15 cellular contexts compared by ENCODE assay signal in genomic region chr20:36860339-36860738, GRCh38. TPM values are rescaled to one million over a fixed set of nuclear protein-coding genes. Genes with fewer than 3 reads are reported as not detected.
DNase-seq lines count a peak whose midpoint lies in the region; ATAC-seq and TF ChIP-seq lines count a peak whose summit lies in the region.
"Had no signal": no experiment of that assay in that cellular context is flagged by ENCODE, and none has a peak within 500 bp of the region (broad histone marks: within the 10 kb centered on the region; RNA-seq: fewer than 3 reads in every experiment).

No MANE protein-coding gene starts in this region.

- H3K9me3 Mint-ChIP-seq in stimulated activated naive B cell treated with anti-CD40 and anti-IgM and Interleukin-4, amounts not matched to agents 10 μg/mL and 1 μg/mL and 100 μg/mL, for 72 hours: no peaks in the 10 kb centered on the region
- H3K9me3 Mint-ChIP-seq: activated naive CD4-positive, alpha-beta T cell treated with anti-CD3 and anti-CD28 coated beads, Interleukin-2, amount 50 U/mL, for 72 hours; stimulated activated naive CD8-positive, alpha-beta T cell treated with anti-CD3 and anti-CD28 coated beads, Interleukin-15, amount 100 ng/mL, for 72 hours had no signal

- in situ Hi-C loops in GM23248 (cut with MboI): no loop called here

- H3K36me3 ChIP-seq in gastroesophageal sphincter (no peaks in the 10 kb centered on the region), GM23248 (ENCODE audit: low read depth) (no peaks in the 10 kb centered on the region)

- no peaks in the 10 kb centered on the region for H3K9me3 ChIP-seq in gastroesophageal sphincter
- H3K9me3 ChIP-seq in GM23248 (ENCODE audit: low read depth): no peaks in the 10 kb centered on the region
- H3K9me3 ChIP-seq: psoas muscle had no signal

- H4K20me1 ChIP-seq in GM23248 (ENCODE audit: insufficient read depth): no peaks in the 10 kb centered on the region

- no peak for TF ChIP-seq POLR2A in gastroesophageal sphincter (IDR thresholded peaks at IDR 0.05)

- H3K27ac Mint-ChIP-seq in stimulated activated naive B cell treated with anti-CD40 and anti-IgM and Interleukin-4, amounts not matched to agents 10 μg/mL and 1 μg/mL and 100 μg/mL, for 72 hours: peak overlapping the region; percentile 52
- H3K27ac Mint-ChIP-seq: activated CD8-positive, alpha-beta memory T cell treated with anti-CD3 and anti-CD28 coated beads, Interleukin-2, amount 10 ng/mL, durations not matched to agents 7 days and 5 days; activated naive CD4-positive, alpha-beta T cell treated with anti-CD3 and anti-CD28 coated beads, Interleukin-2, amount 50 U/mL, for 72 hours; stimulated activated naive CD8-positive, alpha-beta T cell treated with anti-CD3 and anti-CD28 coated beads, Interleukin-15, amount 100 ng/mL, for 72 hours had no signal

- H3K4me1 ChIP-seq in gastroesophageal sphincter: peaks cover 10 to 89% (median 55%) of the 10 kb centered on the region in 3 donors
- peaks cover 36% of the 10 kb centered on the region for H3K4me1 ChIP-seq in GM23248 (ENCODE audit: insufficient read depth)

- H3K4me1 Mint-ChIP-seq in stimulated activated naive B cell treated with anti-CD40 and anti-IgM and Interleukin-4, amounts not matched to agents 10 μg/mL and 1 μg/mL and 100 μg/mL, for 72 hours: peaks cover 67 to 78% of the 10 kb centered on the region in 2 donors

- peaks cover 72% of the 10 kb centered on the region for H3K79me2 ChIP-seq in GM23248 (ENCODE audit: insufficient read depth)

- peak overlapping the region in 1 of 2 donors; percentile 86 for H3K4me3 ChIP-seq in gastroesophageal sphincter
- no peak overlapping the region for H3K4me3 ChIP-seq in GM23248

- peak; percentile 23 for DNase-seq in HCEC 1CT
- DNase-seq in stimulated activated naive B cell treated with anti-CD40 and anti-IgM and Interleukin-4, amounts not matched to agents 10 μg/mL and 1 μg/mL and 100 μg/mL, for 72 hours: no peak
- no peak for DNase-seq in COLO668 (lab: John Stamatoyannopoulos, UW; ENCODE audit: unreplicated experiment)
- DNase-seq in GM23248: no peak
- DNase-seq in omental fat pad (ENCODE audit: low spot score): no peak
- DNase-seq in SKM-1 treated with dmso at 0.1 percent for 144 hours (lab: John Stamatoyannopoulos, UW; ENCODE audit: unreplicated experiment): no peak
- DNase-seq: activated CD8-positive, alpha-beta memory T cell treated with anti-CD3 and anti-CD28 coated beads, Interleukin-2, amount 10 ng/mL, durations not matched to agents 7 days and 5 days; NCI-H2081; psoas muscle; stimulated activated CD4-positive, alpha-beta T cell treated with anti-CD3 and anti-CD28 coated beads, Interleukin-4, amount 100 ng/mL, for 4 hours; stimulated activated naive CD8-positive, alpha-beta T cell treated with anti-CD3 and anti-CD28 coated beads, Interleukin-15, amount 100 ng/mL, for 72 hours had no signal

- H3K4me3 Mint-ChIP-seq in stimulated activated naive B cell treated with anti-CD40 and anti-IgM and Interleukin-4, amounts not matched to agents 10 μg/mL and 1 μg/mL and 100 μg/mL, for 72 hours: no peak overlapping the region
- H3K4me3 Mint-ChIP-seq: activated CD8-positive, alpha-beta memory T cell treated with anti-CD3 and anti-CD28 coated beads, Interleukin-2, amount 10 ng/mL, durations not matched to agents 7 days and 5 days; stimulated activated naive CD8-positive, alpha-beta T cell treated with anti-CD3 and anti-CD28 coated beads, Interleukin-15, amount 100 ng/mL, for 72 hours had no signal

- peaks cover 9% of the 10 kb centered on the region for H3F3A ChIP-seq in GM23248 (ENCODE audit: insufficient read depth)

- peak overlapping the region; percentile 97; the same call in 1 of the 2 replicates for H3K27ac ChIP-seq in VCaP
- H3K27ac ChIP-seq in gastroesophageal sphincter: peak overlapping the region in 3 of 4 donors; percentile 95 to 98 (median 96)
- H3K27ac ChIP-seq in GM23248: no peak overlapping the region
- H3K27ac ChIP-seq: psoas muscle had no signal

- peaks cover 3 to 8% of the 10 kb centered on the region in 2 donors for H3K36me3 Mint-ChIP-seq in stimulated activated naive B cell treated with anti-CD40 and anti-IgM and Interleukin-4, amounts not matched to agents 10 μg/mL and 1 μg/mL and 100 μg/mL, for 72 hours
- H3K36me3 Mint-ChIP-seq: activated CD8-positive, alpha-beta memory T cell treated with anti-CD3 and anti-CD28 coated beads, Interleukin-2, amount 10 ng/mL, durations not matched to agents 7 days and 5 days; activated naive CD4-positive, alpha-beta T cell treated with anti-CD3 and anti-CD28 coated beads, Interleukin-2, amount 50 U/mL, for 72 hours had no signal

- H3K27me3 Mint-ChIP-seq in stimulated activated naive B cell treated with anti-CD40 and anti-IgM and Interleukin-4, amounts not matched to agents 10 μg/mL and 1 μg/mL and 100 μg/mL, for 72 hours: no peaks in the 10 kb centered on the region

- no peak for TF ChIP-seq EP300 in gastroesophageal sphincter (IDR thresholded peaks at IDR 0.05)

- H2AFZ ChIP-seq in GM23248: no peak overlapping the region

- ATAC-seq in gastroesophageal sphincter: no peak
- no peak for ATAC-seq in stimulated activated naive B cell treated with anti-CD40 and anti-IgM and Interleukin-4, amounts not matched to agents 10 μg/mL and 1 μg/mL and 100 μg/mL, for 72 hours (replicated peaks)
- ATAC-seq in omental fat pad (ENCODE audit: low FRiP score): no peak
- ATAC-seq: activated CD8-positive, alpha-beta memory T cell treated with anti-CD3 and anti-CD28 coated beads, Interleukin-2, amount 10 ng/mL, durations not matched to agents 7 days and 5 days; activated naive CD4-positive, alpha-beta T cell treated with anti-CD3 and anti-CD28 coated beads, Interleukin-2, amount 50 U/mL, for 72 hours; psoas muscle; stimulated activated naive CD8-positive, alpha-beta T cell treated with anti-CD3 and anti-CD28 coated beads, Interleukin-15, amount 100 ng/mL, for 72 hours had no signal

- no peak for TF ChIP-seq CTCF in VCaP (conservative IDR thresholded peaks at IDR 0.05)
- TF ChIP-seq CTCF in gastroesophageal sphincter (IDR thresholded peaks at IDR 0.05): no peak
- TF ChIP-seq CTCF in omental fat pad (IDR thresholded peaks at IDR 0.05): no peak

- H3K27me3 ChIP-seq in gastroesophageal sphincter (no peaks in the 10 kb centered on the region), GM23248 (replicated peaks; ENCODE audit: insufficient read depth) (no peaks in the 10 kb centered on the region)

- no peak overlapping the region for H3K4me2 ChIP-seq in GM23248 (ENCODE audit: unreplicated experiment)

- H3K9me2 ChIP-seq in GM23248 (ENCODE audit: insufficient read depth): no peaks in the 10 kb centered on the region

- H3K9ac ChIP-seq in GM23248: no peak overlapping the region

- WGBS in gastroesophageal sphincter (ENCODE audit: low coverage in 1 of 2), 2 donors: 39 to 40% methylated on average over 2 to 3 of the region's 5 CpGs
- WGBS in GM23248 (ENCODE audit: low coverage in 1 of 2, low lambda C conversion rate in 2 of 2, missing lambda C conversion rate in 2 of 2), 2 experiments: 69 to 74% methylated on average over 5 of the region's 5 CpGs

RNA-seq across cellular contexts. Expression of gene TLDC2, which starts 15.6 kb away (rescaled TPM):
- total RNA-seq in gastroesophageal sphincter (1 to 10 TPM in 1 of 4 donors, under 1 TPM in 2, not detected in 1; 0.27 to 3.7 (median 0.27) TPM), omental fat pad (under 1 TPM in 1 of 4 donors, not detected in 3; 0.63 TPM)
- 0.32 and 0.76 TPM in 2 replicates for total RNA-seq in GM23248 (2014; rRNA removed; shearing (Covaris generic))
- 0.20 and 0.24 TPM in 2 replicates for polyA plus RNA-seq in GM23248 (2016; fragmentation: Nextera tagmentation; extraction: Ambion mirVana)
- total RNA-seq: activated CD8-positive, alpha-beta memory T cell treated with anti-CD3 and anti-CD28 coated beads, Interleukin-2, amount 10 ng/mL, durations not matched to agents 7 days and 5 days; activated naive CD4-positive, alpha-beta T cell treated with anti-CD3 and anti-CD28 coated beads, Interleukin-2, amount 50 U/mL, for 72 hours; LHCN-M2 had no signal
